In genomic region chr12:105451211-105451610, GRCh38 we compare ENCODE assay signal across 19 cellular contexts.
DNase-seq lines count a peak whose midpoint lies in the region; TF ChIP-seq lines count a peak whose summit lies in the region.
"Had no signal": no experiment of that assay in that cellular context is flagged by ENCODE, and none has a peak within 500 bp of the region (broad histone marks: within the 10 kb centered on the region; RNA-seq: fewer than 3 reads in every experiment).

No MANE protein-coding gene starts in this region.

- H3K36me3 Mint-ChIP-seq in Calu3 (ENCODE audit: insufficient read depth, unreplicated experiment): no peaks in the 10 kb centered on the region
- H3K36me3 Mint-ChIP-seq: naive B cell had no signal

- H3K4me3 ChIP-seq in BJ (ENCODE audit: low read depth, low read length) (no peak overlapping the region), MG63 (no peak overlapping the region), fibroblast of lung (replicated peaks in 1 of 4; ENCODE audit: control extremely low read depth in 1 of 4, insufficient read depth in 1 of 4, low read depth in 3 of 4, low read length in 4 of 4) (no peak overlapping the region)
- H3K4me3 ChIP-seq: dorsolateral prefrontal cortex, prostate gland had no signal

- no peak overlapping the region for H3K4me3 Mint-ChIP-seq in Calu3 (ENCODE audit: low read depth, unreplicated experiment)
- H3K4me3 Mint-ChIP-seq: naive B cell had no signal

- H2AFZ ChIP-seq in fibroblast of lung (ENCODE audit: low read length): no peak overlapping the region

- H3K27me3 Mint-ChIP-seq in Calu3 (ENCODE audit: unreplicated experiment): no peaks in the 10 kb centered on the region

- H3K9me3 ChIP-seq in MG63 (no peaks in the 10 kb centered on the region), fibroblast of lung (ENCODE audit: control insufficient read depth, insufficient read depth, low read depth, low read length) (no peaks in the 10 kb centered on the region)
- H3K9me3 ChIP-seq: prostate gland had no signal

- H3K4me1 ChIP-seq in fibroblast of lung (ENCODE audit: control insufficient read depth, extremely low read depth, insufficient read depth, low read length): no peaks in the 10 kb centered on the region
- H3K4me1 ChIP-seq: prostate gland had no signal

- DNase-seq in BJ (ENCODE audit: low read depth): peak; percentile 73
- DNase-seq in MG63: peak; percentile 7
- DNase-seq in fibroblast of lung (ENCODE audit: low read depth in 2 of 2): peak; percentile 44 to 96
- DNase-seq in renal cortical epithelial cell (ENCODE audit: low read depth): peak; percentile 70
- no peak for DNase-seq in SW 1271 (lab: John Stamatoyannopoulos, UW)
- no peak for DNase-seq in Calu3
- DNase-seq in hippocampal formation (lab: John Stamatoyannopoulos, UW): no peak
- DNase-seq in activated CD4-positive, alpha-beta T cell treated with anti-CD3 and anti-CD28 coated beads for 1 hour: no peak
- DNase-seq: amygdala; dorsolateral prefrontal cortex; Kasumi-1; left ventricle myocardium superior; naive B cell; NCI-H1694; NCI-H524; stimulated activated naive CD8-positive, alpha-beta T cell treated with anti-CD3 and anti-CD28 coated beads, Interleukin-15, Interleukin-2, amounts not matched to agents 100 U/mL and 50 U/mL, for 24 hours had no signal

- peaks cover 5% of the 10 kb centered on the region for H3K4me1 Mint-ChIP-seq in Calu3 (ENCODE audit: low read depth, unreplicated experiment)
- H3K4me1 Mint-ChIP-seq: naive B cell had no signal

- no TSS peak for BruUV-seq in Calu3 (replicated peaks; lab: Mats Ljungman, UMichigan)

- TF ChIP-seq CTCF in BJ (IDR thresholded peaks at IDR 0.05; ENCODE audit: insufficient read depth, low read depth, low read length) (no peak), fibroblast of lung (conservative IDR thresholded peaks at IDR 0.05 in 1 of 2, IDR thresholded peaks at IDR 0.05 in 1 of 2; ENCODE audit: low read depth in 1 of 2, low read length in 2 of 2) (no peak), Calu3 (IDR thresholded peaks at IDR 0.05; ENCODE audit: unreplicated experiment) (no peak)

- H3K36me3 ChIP-seq in BJ (ENCODE audit: control insufficient read depth, insufficient read depth, low read length) (no peaks in the 10 kb centered on the region), MG63 (no peaks in the 10 kb centered on the region), fibroblast of lung (ENCODE audit: control insufficient read depth, insufficient read depth, low read length) (no peaks in the 10 kb centered on the region)
- H3K36me3 ChIP-seq: prostate gland had no signal

- POLR2A ChIA-PET in BJ (lab: Charles Lee): no interaction called here

- no peak overlapping the region for H3K4me2 ChIP-seq in fibroblast of lung (ENCODE audit: extremely low read depth, insufficient read depth, low read length)

- H3K27ac Mint-ChIP-seq in Calu3 (ENCODE audit: unreplicated experiment): no peak overlapping the region
- H3K27ac Mint-ChIP-seq: activated T-helper 2 cell treated with anti-CD3 and anti-CD28 coated beads, Interferon-gamma antibody, Interleukin-2, Interleukin-4, amounts not matched to agents 10 μg/mL and 5 μg/mL and 100 μg/mL, durations not matched to agents 14 hours and 24 hours and 36 hours had no signal

- no peaks in the 10 kb centered on the region for H3K79me2 ChIP-seq in fibroblast of lung (ENCODE audit: control insufficient read depth, insufficient read depth, low read length)

- no peaks in the 10 kb centered on the region for H3K27me3 ChIP-seq in BJ (ENCODE audit: control insufficient read depth, insufficient read depth, low read length)
- no peaks in the 10 kb centered on the region for H3K27me3 ChIP-seq in MG63
- no peaks in the 10 kb centered on the region for H3K27me3 ChIP-seq in fibroblast of lung (ENCODE audit: control insufficient read depth, insufficient read depth, low read length)
- H3K27me3 ChIP-seq: dorsolateral prefrontal cortex had no signal

- peaks cover 5% of the 10 kb centered on the region for H3K9me3 Mint-ChIP-seq in Calu3 (ENCODE audit: low read depth, unreplicated experiment)
- H3K9me3 Mint-ChIP-seq: activated T-helper 2 cell treated with anti-CD3 and anti-CD28 coated beads, Interferon-gamma antibody, Interleukin-2, Interleukin-4, amounts not matched to agents 10 μg/mL and 5 μg/mL and 100 μg/mL, durations not matched to agents 14 hours and 24 hours and 36 hours had no signal

- no peak overlapping the region for H3K9ac ChIP-seq in fibroblast of lung (ENCODE audit: insufficient read depth, low read length)

- CTCF ChIA-PET in BJ (lab: Yijun Ruan, JAX): interaction anchor here (0.8 kb wide), 1 partner anchor 19 kb away, joined by 3 read pairs; no protein-coding TSS in a partner anchor
- CTCF ChIA-PET in Calu3 (lab: Charles Lee): interaction anchor here (0.6 kb wide), 1 partner anchor 138 kb away, joined by 4 read pairs; no protein-coding TSS in a partner anchor

- intact Hi-C loops in Calu3 (cut with micrococcal nuclease; ENCODE audit: unreplicated experiment): no loop called here

- no peak overlapping the region for H3K27ac ChIP-seq in fibroblast of lung (ENCODE audit: insufficient read depth, low read length)
- H3K27ac ChIP-seq: dorsolateral prefrontal cortex, prostate gland, VCaP had no signal

- no peaks in the 10 kb centered on the region for H4K20me1 ChIP-seq in fibroblast of lung (ENCODE audit: control insufficient read depth, extremely low read depth, insufficient read depth, low read length)

Comparison
In these comparisons a context has a peak if more than half of its experiments do, and no peak if none do; other contexts are left out.
1. DNase-seq: peak in BJ (single experiment), MG63 (single experiment), fibroblast of lung (2 of 2) and renal cortical epithelial cell (single experiment); none in SW 1271 (0 of 2), Calu3 (single experiment), hippocampal formation (0 of 2) and activated CD4-positive, alpha-beta T cell treated with anti-CD3 and anti-CD28 coated beads for 1 hour (single experiment).